ENCODE assay signal across 9 cellular contexts in genomic region chr4:184282895-184283654, GRCh38.
DNase-seq lines count a peak whose midpoint lies in the region; ATAC-seq and TF ChIP-seq lines count a peak whose summit lies in the region.
"Had no signal": no experiment of that assay in that cellular context is flagged by ENCODE, and none has a peak within 500 bp of the region (broad histone marks: within the 10 kb centered on the region; RNA-seq: fewer than 3 reads in every experiment).

No MANE protein-coding gene starts in this region.

- intact Hi-C loops in left ventricle myocardium superior (cut with micrococcal nuclease), result no loop called here

- H2AFZ ChIP-seq in OCI-LY1 (ENCODE audit: low read length), result no peak overlapping the region

- H3K9ac ChIP-seq in OCI-LY1 (ENCODE audit: low read length) (peak overlapping the region; percentile 61), mucosa of rectum (ENCODE audit: low read depth in 1 of 2, low read length in 2 of 2) (peak overlapping the region in 1 of 2 donors; percentile 31)

- peak overlapping the region; percentile 62 for H3K4me2 ChIP-seq in OCI-LY1 (ENCODE audit: low read length)

- peak overlapping the region; percentile 77 for H3K27ac Mint-ChIP-seq in activated CD4-positive, alpha-beta T cell treated with anti-CD3 and anti-CD28 coated beads, Interleukin-2, amount 10 ng/mL, durations not matched to agents 7 days and 5 days

- H3K27me3 Mint-ChIP-seq in activated CD4-positive, alpha-beta T cell treated with anti-CD3 and anti-CD28 coated beads, Interleukin-2, amount 10 ng/mL, durations not matched to agents 7 days and 5 days, result no peaks in the 10 kb centered on the region

- H3K27ac ChIP-seq in OCI-LY1 (ENCODE audit: low read depth, low read length, poor library complexity, severe bottlenecking) (peak overlapping the region; percentile 91), mucosa of rectum (ENCODE audit: low read depth in 2 of 2, low read length in 2 of 2) (peak overlapping the region; percentile 76 to 84)

- ATAC-seq in HG02798 (IDR thresholded peaks at IDR 0.05; ENCODE audit: poor library complexity, unreplicated experiment) (peak; percentile 55), left ventricle myocardium superior (no peak)

- H3K9me3 Mint-ChIP-seq in activated CD4-positive, alpha-beta T cell treated with anti-CD3 and anti-CD28 coated beads, Interleukin-2, amount 10 ng/mL, durations not matched to agents 7 days and 5 days, result peaks cover 5% of the 10 kb centered on the region

- H3K79me2 ChIP-seq in OCI-LY1 (ENCODE audit: insufficient read depth, low read length), result no peaks in the 10 kb centered on the region

- H3K36me3 Mint-ChIP-seq in activated CD4-positive, alpha-beta T cell treated with anti-CD3 and anti-CD28 coated beads, Interleukin-2, amount 10 ng/mL, durations not matched to agents 7 days and 5 days (ENCODE audit: low read depth), result peaks cover 6% of the 10 kb centered on the region

- no peaks in the 10 kb centered on the region for H3F3A ChIP-seq in OCI-LY1 (ENCODE audit: insufficient read depth, low read length)

- H3K9me3 ChIP-seq in OCI-LY1 (ENCODE audit: low read length) (no peaks in the 10 kb centered on the region), mucosa of rectum (ENCODE audit: control insufficient read depth in 2 of 2, low read length in 2 of 2) (no peaks in the 10 kb centered on the region)

- H3K4me3 Mint-ChIP-seq in activated CD4-positive, alpha-beta T cell treated with anti-CD3 and anti-CD28 coated beads, Interleukin-2, amount 10 ng/mL, durations not matched to agents 7 days and 5 days, result no peak overlapping the region

- H3K27me3 ChIP-seq in OCI-LY1 (ENCODE audit: insufficient read depth, low read length) (no peaks in the 10 kb centered on the region), mucosa of rectum (ENCODE audit: control insufficient read depth in 2 of 2, insufficient read depth in 2 of 2, low read length in 2 of 2) (no peaks in the 10 kb centered on the region)

- H3K36me3 ChIP-seq in OCI-LY1 (ENCODE audit: insufficient read depth, low read length) (no peaks in the 10 kb centered on the region), mucosa of rectum (ENCODE audit: control insufficient read depth in 2 of 2, insufficient read depth in 2 of 2, low read length in 2 of 2) (no peaks in the 10 kb centered on the region)

- H3K4me3 ChIP-seq in OCI-LY1 (ENCODE audit: low read depth, low read length, poor library complexity, severe bottlenecking) (peak overlapping the region; percentile 38), mucosa of rectum (ENCODE audit: low read length in 2 of 2) (no peak overlapping the region)
- H3K4me3 ChIP-seq: lung had no signal

- DNase-seq in activated CD4-positive, alpha-beta T cell treated with anti-CD3 and anti-CD28 coated beads, Interleukin-2, amount 10 ng/mL, durations not matched to agents 7 days and 5 days, result no peak
- DNase-seq in activated CD4-positive, alpha-beta T cell treated with anti-CD3 and anti-CD28 coated beads, Interleukin-2, amount 50 U/mL, for 1 hour, result no peak
- DNase-seq in left ventricle myocardium superior (no peak), NCI-H82 (lab: John Stamatoyannopoulos, UW) (no peak), NOMO-1 treated with dmso at 0.1 percent for 144 hours (lab: John Stamatoyannopoulos, UW; ENCODE audit: unreplicated experiment) (no peak)

- H3K4me1 ChIP-seq in OCI-LY1 (ENCODE audit: insufficient read depth, low read length, severe bottlenecking) (peaks cover 74% of the 10 kb centered on the region), mucosa of rectum (ENCODE audit: control insufficient read depth in 2 of 2, insufficient read depth in 2 of 2, low read length in 2 of 2) (peaks cover 22 to 38% of the 10 kb centered on the region in 2 donors)

- POLR2A ChIA-PET in activated CD4-positive, alpha-beta T cell treated with anti-CD3 and anti-CD28 coated beads, Interleukin-2, amount 10 ng/mL, durations not matched to agents 7 days and 5 days (lab: Charles Lee), result interaction anchor here (0.6 kb wide), 1 partner anchor 251 kb away, joined by 3 read pairs; no protein-coding TSS in a partner anchor

- no peaks in the 10 kb centered on the region for H3K9me2 ChIP-seq in OCI-LY1 (ENCODE audit: low read depth, low read length)

- H4K20me1 ChIP-seq in OCI-LY1 (ENCODE audit: insufficient read depth, low read length), result no peaks in the 10 kb centered on the region

- TF ChIP-seq CTCF in OCI-LY1 (IDR thresholded peaks at IDR 0.05; ENCODE audit: low read length), result peak; percentile 42

- H3K4me1 Mint-ChIP-seq in activated CD4-positive, alpha-beta T cell treated with anti-CD3 and anti-CD28 coated beads, Interleukin-2, amount 10 ng/mL, durations not matched to agents 7 days and 5 days, result peaks cover 52% of the 10 kb centered on the region

- CTCF ChIA-PET in activated CD4-positive, alpha-beta T cell treated with anti-CD3 and anti-CD28 coated beads, Interleukin-2, amount 10 ng/mL, durations not matched to agents 7 days and 5 days (lab: Charles Lee), result interaction anchor here (0.7 to 5.4 kb wide), 10 partner anchors 10 to 206 kb away, joined by 3 to 38 read pairs (median 4); no protein-coding TSS in a partner anchor
